ENCODE assay signal across 8 cellular contexts in the genomic region with DNA sequence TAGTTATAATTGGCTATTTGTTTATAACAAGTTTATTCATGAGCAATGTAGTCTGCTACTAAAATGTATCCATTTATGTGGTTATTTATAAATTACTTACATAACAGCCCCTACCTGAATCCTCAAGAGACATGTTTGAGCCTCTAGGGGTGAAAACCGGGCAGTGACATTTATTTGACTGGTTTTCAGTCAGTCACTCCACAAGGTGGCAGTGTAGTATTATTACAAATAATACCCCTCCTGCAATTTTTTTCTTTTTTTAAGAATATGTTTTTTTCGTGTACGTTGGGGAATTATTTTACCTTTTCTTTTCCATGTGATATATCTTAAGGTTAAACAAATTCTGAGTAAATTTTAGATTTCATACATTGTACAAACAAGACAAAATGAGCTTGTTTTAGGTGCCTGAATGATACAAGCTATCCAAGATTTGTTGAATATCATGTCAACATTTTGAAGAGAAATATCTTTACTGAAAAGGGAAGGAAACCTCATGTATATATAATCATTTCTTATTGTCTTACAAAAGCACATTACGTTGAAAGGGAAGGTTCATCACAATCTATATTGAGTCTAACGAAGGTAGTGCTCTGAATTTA.
DNase-seq lines count a peak whose midpoint lies in the region; ATAC-seq and TF ChIP-seq lines count a peak whose summit lies in the region.

No MANE protein-coding gene starts in this region.

- H3K4me3 ChIP-seq in GM06990 (replicated peaks; ENCODE audit: low read depth, low read length) (no peak overlapping the region), RWPE2 (ENCODE audit: severe bottlenecking) (no peak overlapping the region), thyroid gland (replicated peaks in 1 of 3) (no peak overlapping the region)

- intact Hi-C loops in thyroid gland (cut with DNase I) = no loop called here

- H3K36me3 ChIP-seq in GM06990 (ENCODE audit: control insufficient read depth, insufficient read depth, low read length) (no peaks in the 10 kb centered on the region), RWPE2 (ENCODE audit: low read depth) (no peaks in the 10 kb centered on the region), thyroid gland (no peaks in the 10 kb centered on the region)

- H3K27me3 Mint-ChIP-seq in natural killer cell treated with Interleukin-12 subunit alpha and Interleukin-12 subunit beta and Interleukin-15 and Interleukin-18, amount 100 ng/mL, for 72 hours = no peaks in the 10 kb centered on the region

- DNase-seq in GM06990 (ENCODE audit: extremely low read depth, insufficient read length) (no peak), RWPE2 (ENCODE audit: low spot score) (no peak), fibroblast of the conjunctiva (ENCODE audit: low read depth) (peak; percentile 13), thyroid gland (peak in 1 of 2 donors; percentile 24), GOT3 (lab: John Stamatoyannopoulos, UW) (no peak)
- DNase-seq in natural killer cell treated with Interleukin-12 subunit alpha and Interleukin-12 subunit beta and Interleukin-15 and Interleukin-18, amount 100 ng/mL, for 72 hours (ENCODE audit: low spot score) = no peak
- no peak for DNase-seq in activated CD4-positive, alpha-beta T cell treated with anti-CD3 and anti-CD28 coated beads for 4 hours

- H3K4me3 Mint-ChIP-seq in natural killer cell treated with Interleukin-12 subunit alpha and Interleukin-12 subunit beta and Interleukin-15 and Interleukin-18, amount 100 ng/mL, for 72 hours = no peak overlapping the region

- H3K9me3 Mint-ChIP-seq in natural killer cell treated with Interleukin-12 subunit alpha and Interleukin-12 subunit beta and Interleukin-15 and Interleukin-18, amount 100 ng/mL, for 72 hours = peaks cover 2% of the 10 kb centered on the region

- H3K27ac Mint-ChIP-seq in natural killer cell treated with Interleukin-12 subunit alpha and Interleukin-12 subunit beta and Interleukin-15 and Interleukin-18, amount 100 ng/mL, for 72 hours = no peak overlapping the region

- H3K27ac ChIP-seq in RWPE2 (ENCODE audit: poor library complexity, severe bottlenecking) = no peak overlapping the region
- no peak overlapping the region for H3K27ac ChIP-seq in thyroid gland

- no peaks in the 10 kb centered on the region for H3K36me3 Mint-ChIP-seq in natural killer cell treated with Interleukin-12 subunit alpha and Interleukin-12 subunit beta and Interleukin-15 and Interleukin-18, amount 100 ng/mL, for 72 hours

- H3K27me3 ChIP-seq in GM06990 (replicated peaks; ENCODE audit: control insufficient read depth, insufficient read depth, low read length) (no peaks in the 10 kb centered on the region), RWPE2 (ENCODE audit: insufficient read depth, poor library complexity, severe bottlenecking) (no peaks in the 10 kb centered on the region), thyroid gland (no peaks in the 10 kb centered on the region)

- no peaks in the 10 kb centered on the region for H3K4me1 Mint-ChIP-seq in natural killer cell treated with Interleukin-12 subunit alpha and Interleukin-12 subunit beta and Interleukin-15 and Interleukin-18, amount 100 ng/mL, for 72 hours (ENCODE audit: low read depth in 2 of 2)

- TF ChIP-seq CTCF in GM06990 (IDR thresholded peaks at IDR 0.05; ENCODE audit: insufficient read depth, low read length, poor library complexity, severe bottlenecking) (peak; percentile 33), RWPE2 (IDR thresholded peaks at IDR 0.05; ENCODE audit: poor library complexity, severe bottlenecking) (peak; percentile 81), thyroid gland (IDR thresholded peaks at IDR 0.05) (peak; percentile 17 to 88 (median 67))

- peak; percentile 66 for ATAC-seq in HG03432 (IDR thresholded peaks at IDR 0.05; ENCODE audit: unreplicated experiment)
- peak; percentile 58; the same call in 1 of the 3 replicates for ATAC-seq in RWPE2 (ENCODE audit: low read depth)
- no peak for ATAC-seq in natural killer cell treated with Interleukin-12 subunit alpha and Interleukin-12 subunit beta and Interleukin-15 and Interleukin-18, amount 100 ng/mL, for 72 hours

- WGBS in thyroid gland, 2 donors = 38 to 40% methylated on average over 5 of the region's 5 CpGs

- TF ChIP-seq POLR2A in thyroid gland (IDR thresholded peaks at IDR 0.05) = no peak

- no peaks in the 10 kb centered on the region for H3K4me1 ChIP-seq in RWPE2 (ENCODE audit: insufficient read depth, poor library complexity, severe bottlenecking)
- H3K4me1 ChIP-seq in thyroid gland = peaks cover 0 to 9% of the 10 kb centered on the region in 2 donors

- H3K9me3 ChIP-seq in RWPE2 (ENCODE audit: severe bottlenecking) = no peaks in the 10 kb centered on the region
- no peaks in the 10 kb centered on the region for H3K9me3 ChIP-seq in thyroid gland

Comparison
In these comparisons a context has a peak if more than half of its experiments do, and no peak if none do; other contexts are left out.
1. ATAC-seq: peak in HG03432 (single experiment) and RWPE2 (single experiment); none in natural killer cell treated with Interleukin-12 subunit alpha and Interleukin-12 subunit beta and Interleukin-15 and Interleukin-18, amount 100 ng/mL, for 72 hours (0 of 2).
2. Peak in every context shown above with its lines, with median percentiles within 50 percentile points of each other: CTCF ChIP-seq.